Comparison of ENCODE assay signal across 1 cellular context in the genomic region with DNA sequence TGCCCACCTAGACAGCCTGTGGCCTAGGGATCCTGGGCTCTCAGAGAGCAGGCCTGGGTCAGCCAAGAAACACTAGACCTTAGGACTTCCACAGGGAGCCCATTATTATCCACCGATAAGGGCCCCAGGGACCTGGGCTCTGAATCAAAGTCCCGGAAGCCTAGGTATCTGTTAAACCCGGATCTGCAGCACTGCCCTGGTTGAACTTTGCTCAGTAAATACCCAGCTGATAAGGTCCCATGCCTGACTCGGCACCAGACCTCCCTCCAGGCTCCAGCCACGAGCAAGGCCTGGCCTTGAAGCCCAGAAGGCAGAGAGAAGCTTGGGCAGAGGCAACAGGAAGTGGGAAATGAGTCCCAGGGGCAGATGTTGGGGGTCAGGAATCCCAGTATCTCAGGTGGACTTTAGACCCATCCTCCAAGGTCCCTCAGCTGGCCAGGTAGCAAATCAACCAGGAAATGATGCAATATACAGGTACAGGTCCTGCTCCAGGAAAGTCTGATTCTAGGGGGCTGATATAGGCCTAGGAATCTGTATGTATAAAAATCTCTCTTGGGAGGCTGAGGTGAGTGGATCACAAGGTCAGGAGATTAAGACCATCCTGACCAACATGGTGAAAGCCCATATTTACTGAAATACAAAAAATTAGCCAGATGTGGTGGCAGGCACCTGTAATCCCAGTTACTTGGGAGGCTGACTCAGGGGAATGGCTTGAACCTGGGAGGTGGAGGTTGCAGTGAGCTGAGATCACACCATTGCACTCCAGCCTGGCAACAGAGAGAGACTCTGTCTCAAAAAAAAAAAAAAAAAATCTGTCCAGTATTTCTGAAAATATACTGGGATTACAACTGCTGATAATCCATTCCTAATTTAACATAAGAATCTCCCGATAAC.
TF ChIP-seq lines count a peak whose summit lies in the region.

No MANE protein-coding gene starts in this region.

TF ChIP-seq in HepG2, 621 proteins besides CTCF, POLR2A, EP300 and RAD21 (continued from another document and continues in another):
- TF ChIP-seq, protein P1, sequence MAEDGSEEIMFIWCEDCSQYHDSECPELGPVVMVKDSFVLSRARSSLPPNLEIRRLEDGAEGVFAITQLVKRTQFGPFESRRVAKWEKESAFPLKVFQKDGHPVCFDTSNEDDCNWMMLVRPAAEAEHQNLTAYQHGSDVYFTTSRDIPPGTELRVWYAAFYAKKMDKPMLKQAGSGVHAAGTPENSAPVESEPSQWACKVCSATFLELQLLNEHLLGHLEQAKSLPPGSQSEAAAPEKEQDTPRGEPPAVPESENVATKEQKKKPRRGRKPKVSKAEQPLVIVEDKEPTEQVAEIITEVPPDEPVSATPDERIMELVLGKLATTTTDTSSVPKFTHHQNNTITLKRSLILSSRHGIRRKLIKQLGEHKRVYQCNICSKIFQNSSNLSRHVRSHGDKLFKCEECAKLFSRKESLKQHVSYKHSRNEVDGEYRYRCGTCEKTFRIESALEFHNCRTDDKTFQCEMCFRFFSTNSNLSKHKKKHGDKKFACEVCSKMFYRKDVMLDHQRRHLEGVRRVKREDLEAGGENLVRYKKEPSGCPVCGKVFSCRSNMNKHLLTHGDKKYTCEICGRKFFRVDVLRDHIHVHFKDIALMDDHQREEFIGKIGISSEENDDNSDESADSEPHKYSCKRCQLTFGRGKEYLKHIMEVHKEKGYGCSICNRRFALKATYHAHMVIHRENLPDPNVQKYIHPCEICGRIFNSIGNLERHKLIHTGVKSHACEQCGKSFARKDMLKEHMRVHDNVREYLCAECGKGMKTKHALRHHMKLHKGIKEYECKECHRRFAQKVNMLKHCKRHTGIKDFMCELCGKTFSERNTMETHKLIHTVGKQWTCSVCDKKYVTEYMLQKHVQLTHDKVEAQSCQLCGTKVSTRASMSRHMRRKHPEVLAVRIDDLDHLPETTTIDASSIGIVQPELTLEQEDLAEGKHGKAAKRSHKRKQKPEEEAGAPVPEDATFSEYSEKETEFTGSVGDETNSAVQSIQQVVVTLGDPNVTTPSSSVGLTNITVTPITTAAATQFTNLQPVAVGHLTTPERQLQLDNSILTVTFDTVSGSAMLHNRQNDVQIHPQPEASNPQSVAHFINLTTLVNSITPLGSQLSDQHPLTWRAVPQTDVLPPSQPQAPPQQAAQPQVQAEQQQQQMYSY (CRISPR knock-in tag; IDR thresholded peaks at IDR 0.05) = peak; percentile 76; the same call in 1 of the 2 replicates
- TF ChIP-seq SRY (CRISPR knock-in tag; IDR thresholded peaks at IDR 0.05) = peak; percentile 66; the same call in 1 of the 2 replicates
- TF ChIP-seq, protein P2, sequence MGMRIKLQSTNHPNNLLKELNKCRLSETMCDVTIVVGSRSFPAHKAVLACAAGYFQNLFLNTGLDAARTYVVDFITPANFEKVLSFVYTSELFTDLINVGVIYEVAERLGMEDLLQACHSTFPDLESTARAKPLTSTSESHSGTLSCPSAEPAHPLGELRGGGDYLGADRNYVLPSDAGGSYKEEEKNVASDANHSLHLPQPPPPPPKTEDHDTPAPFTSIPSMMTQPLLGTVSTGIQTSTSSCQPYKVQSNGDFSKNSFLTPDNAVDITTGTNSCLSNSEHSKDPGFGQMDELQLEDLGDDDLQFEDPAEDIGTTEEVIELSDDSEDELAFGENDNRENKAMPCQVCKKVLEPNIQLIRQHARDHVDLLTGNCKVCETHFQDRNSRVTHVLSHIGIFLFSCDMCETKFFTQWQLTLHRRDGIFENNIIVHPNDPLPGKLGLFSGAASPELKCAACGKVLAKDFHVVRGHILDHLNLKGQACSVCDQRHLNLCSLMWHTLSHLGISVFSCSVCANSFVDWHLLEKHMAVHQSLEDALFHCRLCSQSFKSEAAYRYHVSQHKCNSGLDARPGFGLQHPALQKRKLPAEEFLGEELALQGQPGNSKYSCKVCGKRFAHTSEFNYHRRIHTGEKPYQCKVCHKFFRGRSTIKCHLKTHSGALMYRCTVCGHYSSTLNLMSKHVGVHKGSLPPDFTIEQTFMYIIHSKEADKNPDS (CRISPR knock-in tag; IDR thresholded peaks at IDR 0.05) = peak; percentile 96
- TF ChIP-seq KLF16 (CRISPR knock-in tag; IDR thresholded peaks at IDR 0.05) = peak in 1 of 2 experiments; percentile 88; a peak in 2 of 4 replicates
- TF ChIP-seq SRSF1 (optimal IDR thresholded peaks at IDR 0.05; ENCODE audit: low read depth, low read length) = no peak
- TF ChIP-seq NPAS2 (CRISPR knock-in tag; IDR thresholded peaks at IDR 0.05; ENCODE audit: borderline replicate concordance) = no peak
- TF ChIP-seq, protein P3, sequence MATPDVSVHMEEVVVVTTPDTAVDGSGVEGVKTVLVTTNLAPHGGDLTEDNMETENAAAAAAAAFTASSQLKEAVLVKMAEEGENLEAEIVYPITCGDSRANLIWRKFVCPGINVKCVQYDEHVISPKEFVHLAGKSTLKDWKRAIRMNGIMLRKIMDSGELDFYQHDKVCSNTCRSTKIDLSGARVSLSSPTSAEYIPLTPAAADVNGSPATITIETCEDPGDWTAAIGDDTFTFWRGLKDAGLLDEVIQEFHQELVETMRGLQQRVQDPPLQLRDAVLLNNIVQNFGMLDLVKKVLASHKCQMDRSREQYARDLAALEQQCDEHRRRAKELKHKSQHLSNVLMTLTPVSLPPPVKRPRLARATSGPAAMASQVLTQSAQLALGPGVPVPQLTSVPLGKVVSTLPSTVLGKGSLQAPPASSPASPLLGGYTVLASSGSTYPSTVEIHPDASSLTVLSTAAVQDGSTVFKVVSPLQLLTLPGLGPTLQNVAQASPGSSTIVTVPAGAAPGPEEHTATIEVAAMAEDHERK (CRISPR knock-in tag; IDR thresholded peaks at IDR 0.05; ENCODE audit: low read depth) = 0 out of 2 replicates have a peak, but pooled peaks have one; percentile 35
- TF ChIP-seq RARA (CRISPR knock-in tag; IDR thresholded peaks at IDR 0.05) = peak; percentile 96
- TF ChIP-seq, protein P4, sequence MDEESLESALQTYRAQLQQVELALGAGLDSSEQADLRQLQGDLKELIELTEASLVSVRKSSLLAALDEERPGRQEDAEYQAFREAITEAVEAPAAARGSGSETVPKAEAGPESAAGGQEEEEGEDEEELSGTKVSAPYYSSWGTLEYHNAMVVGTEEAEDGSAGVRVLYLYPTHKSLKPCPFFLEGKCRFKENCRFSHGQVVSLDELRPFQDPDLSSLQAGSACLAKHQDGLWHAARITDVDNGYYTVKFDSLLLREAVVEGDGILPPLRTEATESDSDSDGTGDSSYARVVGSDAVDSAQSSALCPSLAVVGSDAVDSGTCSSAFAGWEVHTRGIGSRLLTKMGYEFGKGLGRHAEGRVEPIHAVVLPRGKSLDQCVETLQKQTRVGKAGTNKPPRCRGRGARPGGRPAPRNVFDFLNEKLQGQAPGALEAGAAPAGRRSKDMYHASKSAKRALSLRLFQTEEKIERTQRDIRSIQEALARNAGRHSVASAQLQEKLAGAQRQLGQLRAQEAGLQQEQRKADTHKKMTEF (CRISPR knock-in tag; IDR thresholded peaks at IDR 0.05) = peak; percentile 98
- TF ChIP-seq NCOA1 (CRISPR knock-in tag; IDR thresholded peaks at IDR 0.05) = peak; percentile 98
- TF ChIP-seq ZSCAN9 (CRISPR knock-in tag; IDR thresholded peaks at IDR 0.05; ENCODE audit: borderline replicate concordance) = peak; percentile 93; the same call in 1 of the 2 replicates
- TF ChIP-seq, protein P5, sequence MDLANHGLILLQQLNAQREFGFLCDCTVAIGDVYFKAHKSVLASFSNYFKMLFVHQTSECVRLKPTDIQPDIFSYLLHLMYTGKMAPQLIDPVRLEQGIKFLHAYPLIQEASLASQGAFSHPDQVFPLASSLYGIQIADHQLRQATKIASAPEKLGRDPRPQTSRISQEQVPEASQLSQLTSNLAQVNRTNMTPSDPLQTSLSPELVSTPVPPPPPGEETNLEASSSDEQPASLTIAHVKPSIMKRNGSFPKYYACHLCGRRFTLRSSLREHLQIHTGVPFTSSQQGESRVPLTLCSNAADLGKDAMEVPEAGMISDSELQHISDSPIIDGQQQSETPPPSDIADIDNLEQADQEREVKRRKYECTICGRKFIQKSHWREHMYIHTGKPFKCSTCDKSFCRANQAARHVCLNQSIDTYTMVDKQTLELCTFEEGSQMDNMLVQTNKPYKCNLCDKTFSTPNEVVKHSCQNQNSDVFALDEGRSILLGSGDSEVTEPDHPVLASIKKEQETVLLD (CRISPR knock-in tag; IDR thresholded peaks at IDR 0.05; ENCODE audit: low read depth) = peak; percentile 50; the same call in 1 of the 2 replicates
- no peak for TF ChIP-seq KDM5A (IDR thresholded peaks at IDR 0.05; ENCODE audit: borderline replicate concordance, low read length)
- TF ChIP-seq MEIS1 (CRISPR knock-in tag; IDR thresholded peaks at IDR 0.05; ENCODE audit: borderline replicate concordance) = peak; percentile 49; the same call in 1 of the 2 replicates
- no peak for TF ChIP-seq ZBTB21 (CRISPR knock-in tag; IDR thresholded peaks at IDR 0.05)
- peak; percentile 92 for TF ChIP-seq ZNF746 (CRISPR knock-in tag; IDR thresholded peaks at IDR 0.05)
- 0 out of 2 replicates have a peak, but pooled peaks have one; percentile 17 for TF ChIP-seq ZNF253 (CRISPR knock-in tag; IDR thresholded peaks at IDR 0.05; ENCODE audit: borderline replicate concordance)
- TF ChIP-seq FOXP1 (IDR thresholded peaks at IDR 0.05) = no peak
- TF ChIP-seq FOXP1 (CRISPR knock-in tag; IDR thresholded peaks at IDR 0.05) = peak; percentile 90
- TF ChIP-seq FOXK2 (IDR thresholded peaks at IDR 0.05) = peak; percentile 35; the same call in 1 of the 2 replicates
- TF ChIP-seq SRF (IDR thresholded peaks at IDR 0.05; ENCODE audit: low read depth, low read length) = no peak
- TF ChIP-seq ZFX (CRISPR knock-in tag; IDR thresholded peaks at IDR 0.05; ENCODE audit: low read depth) = peak; percentile 94
- TF ChIP-seq ZNF567 (CRISPR knock-in tag; IDR thresholded peaks at IDR 0.05; ENCODE audit: borderline replicate concordance) = peak; percentile 69; the same call in 1 of the 2 replicates
- no peak for TF ChIP-seq ZEB1 (IDR thresholded peaks at IDR 0.05; ENCODE audit: insufficient replicate concordance, low read depth)
- TF ChIP-seq ZNF780A (CRISPR knock-in tag; IDR thresholded peaks at IDR 0.05) = peak; percentile 67
- TF ChIP-seq ZNF335 (CRISPR knock-in tag; IDR thresholded peaks at IDR 0.05) = peak; percentile 86
- peak; percentile 68; the same call in 1 of the 2 replicates for TF ChIP-seq GZF1 (CRISPR knock-in tag; IDR thresholded peaks at IDR 0.05)
- peak; percentile 97 for TF ChIP-seq CEBPG (CRISPR knock-in tag; IDR thresholded peaks at IDR 0.05)
- peak; percentile 92 for TF ChIP-seq RCOR2 (CRISPR knock-in tag; IDR thresholded peaks at IDR 0.05)
- TF ChIP-seq AGO2 (optimal IDR thresholded peaks at IDR 0.05; ENCODE audit: low read depth, low read length) = no peak
- peak; percentile 95 for TF ChIP-seq ZSCAN21 (CRISPR knock-in tag; IDR thresholded peaks at IDR 0.05; ENCODE audit: borderline replicate concordance)
- TF ChIP-seq, protein P6, sequence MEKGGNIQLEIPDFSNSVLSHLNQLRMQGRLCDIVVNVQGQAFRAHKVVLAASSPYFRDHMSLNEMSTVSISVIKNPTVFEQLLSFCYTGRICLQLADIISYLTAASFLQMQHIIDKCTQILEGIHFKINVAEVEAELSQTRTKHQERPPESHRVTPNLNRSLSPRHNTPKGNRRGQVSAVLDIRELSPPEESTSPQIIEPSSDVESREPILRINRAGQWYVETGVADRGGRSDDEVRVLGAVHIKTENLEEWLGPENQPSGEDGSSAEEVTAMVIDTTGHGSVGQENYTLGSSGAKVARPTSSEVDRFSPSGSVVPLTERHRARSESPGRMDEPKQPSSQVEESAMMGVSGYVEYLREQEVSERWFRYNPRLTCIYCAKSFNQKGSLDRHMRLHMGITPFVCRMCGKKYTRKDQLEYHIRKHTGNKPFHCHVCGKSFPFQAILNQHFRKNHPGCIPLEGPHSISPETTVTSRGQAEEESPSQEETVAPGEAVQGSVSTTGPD (CRISPR knock-in tag; IDR thresholded peaks at IDR 0.05) = no peak
- peak; percentile 98 for TF ChIP-seq PITX1 (CRISPR knock-in tag; IDR thresholded peaks at IDR 0.05)
- peak; percentile 95 for TF ChIP-seq MYC (CRISPR knock-in tag; IDR thresholded peaks at IDR 0.05; ENCODE audit: borderline replicate concordance)
- TF ChIP-seq ZNF101 (CRISPR knock-in tag; IDR thresholded peaks at IDR 0.05; ENCODE audit: borderline replicate concordance, low read depth) = 0 out of 2 replicates have a peak, but pooled peaks have one; percentile 41
- TF ChIP-seq, protein P7, sequence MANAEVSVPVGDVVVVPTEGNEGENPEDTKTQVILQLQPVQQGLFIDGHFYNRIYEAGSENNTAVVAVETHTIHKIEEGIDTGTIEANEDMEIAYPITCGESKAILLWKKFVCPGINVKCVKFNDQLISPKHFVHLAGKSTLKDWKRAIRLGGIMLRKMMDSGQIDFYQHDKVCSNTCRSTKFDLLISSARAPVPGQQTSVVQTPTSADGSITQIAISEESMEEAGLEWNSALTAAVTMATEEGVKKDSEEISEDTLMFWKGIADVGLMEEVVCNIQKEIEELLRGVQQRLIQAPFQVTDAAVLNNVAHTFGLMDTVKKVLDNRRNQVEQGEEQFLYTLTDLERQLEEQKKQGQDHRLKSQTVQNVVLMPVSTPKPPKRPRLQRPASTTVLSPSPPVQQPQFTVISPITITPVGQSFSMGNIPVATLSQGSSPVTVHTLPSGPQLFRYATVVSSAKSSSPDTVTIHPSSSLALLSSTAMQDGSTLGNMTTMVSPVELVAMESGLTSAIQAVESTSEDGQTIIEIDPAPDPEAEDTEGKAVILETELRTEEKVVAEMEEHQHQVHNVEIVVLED (CRISPR knock-in tag; IDR thresholded peaks at IDR 0.05; ENCODE audit: borderline replicate concordance) = peak; percentile 69; the same call in 1 of the 2 replicates
- TF ChIP-seq, protein P8, sequence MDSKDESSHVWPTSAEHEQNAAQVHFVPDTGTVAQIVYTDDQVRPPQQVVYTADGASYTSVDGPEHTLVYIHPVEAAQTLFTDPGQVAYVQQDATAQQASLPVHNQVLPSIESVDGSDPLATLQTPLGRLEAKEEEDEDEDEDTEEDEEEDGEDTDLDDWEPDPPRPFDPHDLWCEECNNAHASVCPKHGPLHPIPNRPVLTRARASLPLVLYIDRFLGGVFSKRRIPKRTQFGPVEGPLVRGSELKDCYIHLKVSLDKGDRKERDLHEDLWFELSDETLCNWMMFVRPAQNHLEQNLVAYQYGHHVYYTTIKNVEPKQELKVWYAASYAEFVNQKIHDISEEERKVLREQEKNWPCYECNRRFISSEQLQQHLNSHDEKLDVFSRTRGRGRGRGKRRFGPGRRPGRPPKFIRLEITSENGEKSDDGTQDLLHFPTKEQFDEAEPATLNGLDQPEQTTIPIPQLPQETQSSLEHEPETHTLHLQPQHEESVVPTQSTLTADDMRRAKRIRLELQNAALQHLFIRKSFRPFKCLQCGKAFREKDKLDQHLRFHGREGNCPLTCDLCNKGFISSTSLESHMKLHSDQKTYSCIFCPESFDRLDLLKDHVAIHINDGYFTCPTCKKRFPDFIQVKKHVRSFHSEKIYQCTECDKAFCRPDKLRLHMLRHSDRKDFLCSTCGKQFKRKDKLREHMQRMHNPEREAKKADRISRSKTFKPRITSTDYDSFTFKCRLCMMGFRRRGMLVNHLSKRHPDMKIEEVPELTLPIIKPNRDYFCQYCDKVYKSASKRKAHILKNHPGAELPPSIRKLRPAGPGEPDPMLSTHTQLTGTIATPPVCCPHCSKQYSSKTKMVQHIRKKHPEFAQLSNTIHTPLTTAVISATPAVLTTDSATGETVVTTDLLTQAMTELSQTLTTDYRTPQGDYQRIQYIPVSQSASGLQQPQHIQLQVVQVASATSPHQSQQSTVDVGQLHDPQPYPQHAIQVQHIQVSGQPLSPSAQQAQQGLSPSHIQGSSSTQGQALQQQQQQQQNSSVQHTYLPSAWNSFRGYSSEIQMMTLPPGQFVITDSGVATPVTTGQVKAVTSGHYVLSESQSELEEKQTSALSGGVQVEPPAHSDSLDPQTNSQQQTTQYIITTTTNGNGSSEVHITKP (CRISPR knock-in tag; IDR thresholded peaks at IDR 0.05; ENCODE audit: low read depth) = no peak; the same call in 1 of the 2 replicates
- peak; percentile 98 for TF ChIP-seq FOXJ3 (CRISPR knock-in tag; IDR thresholded peaks at IDR 0.05; ENCODE audit: borderline replicate concordance)
- peak; percentile 59; the same call in 1 of the 2 replicates for TF ChIP-seq DR1 (CRISPR knock-in tag; IDR thresholded peaks at IDR 0.05)
